In genomic region chr20:62381842-62382241, GRCh38 we compare ENCODE assay signal across 15 cellular contexts. TPM values are rescaled to one million over a fixed set of nuclear protein-coding genes. Genes with fewer than 3 reads are reported as not detected.
DNase-seq lines count a peak whose midpoint lies in the region; ATAC-seq and TF ChIP-seq lines count a peak whose summit lies in the region.
"Had no signal": no experiment of that assay in that cellular context is flagged by ENCODE, and none has a peak within 500 bp of the region (broad histone marks: within the 10 kb centered on the region; RNA-seq: fewer than 3 reads in every experiment).

No MANE protein-coding gene starts in this region.

- POLR2A ChIA-PET in activated CD8-positive, alpha-beta T cell treated with anti-CD3 and anti-CD28 coated beads, Interleukin-2, amount 10 ng/mL, durations not matched to agents 7 days and 5 days (lab: Charles Lee), result no interaction called here

- ATAC-seq in activated CD8-positive, alpha-beta T cell treated with anti-CD3 and anti-CD28 coated beads, Interleukin-2, amount 10 ng/mL, durations not matched to agents 7 days and 5 days, result no peak
- ATAC-seq in lower lobe of right lung (no peak), omental fat pad (ENCODE audit: low FRiP score) (no peak), GM21360 (IDR thresholded peaks at IDR 0.05; ENCODE audit: unreplicated experiment) (no peak), HG03135 (IDR thresholded peaks at IDR 0.05; ENCODE audit: unreplicated experiment) (no peak)
- ATAC-seq: activated T-cell treated with anti-CD3 and anti-CD28 coated beads, Interleukin-2, amount 50 U/mL, for 4 hours had no signal

- H3K9me3 Mint-ChIP-seq in activated naive CD4-positive, alpha-beta T cell treated with anti-CD3 and anti-CD28 coated beads for 36 hours, result peaks cover 3% of the 10 kb centered on the region
- H3K9me3 Mint-ChIP-seq in activated CD8-positive, alpha-beta T cell treated with anti-CD3 and anti-CD28 coated beads, Interleukin-2, amount 10 ng/mL, durations not matched to agents 7 days and 5 days (ENCODE audit: insufficient read depth), result no peaks in the 10 kb centered on the region

- intact Hi-C loops in activated naive CD4-positive, alpha-beta T cell treated with anti-CD3 and anti-CD28 coated beads for 36 hours (cut with micrococcal nuclease), result loop anchor here (1.0 to 10.0 kb wide), 2 partner anchors 80 to 357 kb away; partner anchors contain the start of gene ADRM1
- intact Hi-C loops in lower lobe of right lung (cut with DNase I), result loop anchor here (10.0 kb wide), 1 partner anchor 77 kb away; the partner anchor contains the start of gene ADRM1

- CTCF ChIA-PET in activated naive CD4-positive, alpha-beta T cell treated with anti-CD3 and anti-CD28 coated beads for 36 hours (lab: Charles Lee), result interaction anchor here (0.9 to 2.3 kb wide), 6 partner anchors 10 to 370 kb away, joined by 3 to 15 read pairs (median 4); partner anchors contain the start of gene ADRM1
- CTCF ChIA-PET in activated CD8-positive, alpha-beta T cell treated with anti-CD3 and anti-CD28 coated beads, Interleukin-2, amount 10 ng/mL, durations not matched to agents 7 days and 5 days (lab: Charles Lee), result interaction anchor here (0.9 to 2.3 kb wide), 4 partner anchors 80 to 414 kb away, joined by 3 to 31 read pairs (median 4); partner anchors contain the start of genes ADRM1 and MRGBP

- TF ChIP-seq CTCF in lower lobe of right lung (IDR thresholded peaks at IDR 0.05) (no peak), omental fat pad (IDR thresholded peaks at IDR 0.05) (no peak)

- H3K4me3 ChIP-seq in lower lobe of right lung, result no peak overlapping the region
- no peak overlapping the region for H3K4me3 ChIP-seq in subcutaneous abdominal adipose tissue (ENCODE audit: low read depth in 1 of 5, low read length in 5 of 5)

- H3K27me3 Mint-ChIP-seq in activated naive CD4-positive, alpha-beta T cell treated with anti-CD3 and anti-CD28 coated beads for 36 hours (ENCODE audit: low read depth), result no peaks in the 10 kb centered on the region
- H3K27me3 Mint-ChIP-seq in activated CD8-positive, alpha-beta T cell treated with anti-CD3 and anti-CD28 coated beads, Interleukin-2, amount 10 ng/mL, durations not matched to agents 7 days and 5 days (ENCODE audit: low read depth), result no peaks in the 10 kb centered on the region

- H3K9ac ChIP-seq in subcutaneous abdominal adipose tissue (ENCODE audit: low read length in 5 of 5), result peak overlapping the region in 1 of 5 donors; percentile 17

- H3K4me1 ChIP-seq in lower lobe of right lung, result peaks cover 46% of the 10 kb centered on the region
- H3K4me1 ChIP-seq in subcutaneous abdominal adipose tissue (ENCODE audit: control insufficient read depth in 5 of 5, insufficient read depth in 5 of 5, low read length in 5 of 5), result peaks cover 2 to 53% (median 45%) of the 10 kb centered on the region in 5 donors

- DNase-seq in activated naive CD4-positive, alpha-beta T cell treated with anti-CD3 and anti-CD28 coated beads for 36 hours, result no peak
- DNase-seq in activated naive CD4-positive, alpha-beta T cell treated with anti-CD3 and anti-CD28 coated beads, Interleukin-2, amount 50 U/mL, for 16 hours, result no peak
- no peak for DNase-seq in activated CD8-positive, alpha-beta T cell treated with anti-CD3 and anti-CD28 coated beads, Interleukin-2, amount 10 ng/mL, durations not matched to agents 7 days and 5 days
- DNase-seq in lower lobe of right lung (no peak), omental fat pad (ENCODE audit: low spot score) (no peak)
- DNase-seq: activated CD4-positive, CD25-positive, alpha-beta regulatory T cell; activated T-cell treated with anti-CD3 and anti-CD28 coated beads, Interleukin-2, amount 50 U/mL, for 4 hours; foreskin melanocyte; NCI-H1048; NCI-H2227 treated with DMSO at 0.1 percent for 48 hours; stimulated activated naive CD8-positive, alpha-beta T cell treated with anti-CD3 and anti-CD28 coated beads, Interleukin-15, Interleukin-2, amounts not matched to agents 100 U/mL and 50 U/mL, for 24 hours had no signal

- H3K27ac Mint-ChIP-seq in activated naive CD4-positive, alpha-beta T cell treated with anti-CD3 and anti-CD28 coated beads for 36 hours, result peak overlapping the region; percentile 1
- peak overlapping the region; percentile 45 for H3K27ac Mint-ChIP-seq in activated CD8-positive, alpha-beta T cell treated with anti-CD3 and anti-CD28 coated beads, Interleukin-2, amount 10 ng/mL, durations not matched to agents 7 days and 5 days

- H3K4me1 Mint-ChIP-seq in activated naive CD4-positive, alpha-beta T cell treated with anti-CD3 and anti-CD28 coated beads for 36 hours (ENCODE audit: low read depth), result peaks cover 33% of the 10 kb centered on the region
- H3K4me1 Mint-ChIP-seq in activated CD8-positive, alpha-beta T cell treated with anti-CD3 and anti-CD28 coated beads, Interleukin-2, amount 10 ng/mL, durations not matched to agents 7 days and 5 days (ENCODE audit: low read depth), result peaks cover 27% of the 10 kb centered on the region

- peak overlapping the region; percentile 69 for H3K27ac ChIP-seq in lower lobe of right lung
- peak overlapping the region; percentile 86 for H3K27ac ChIP-seq in subcutaneous abdominal adipose tissue (ENCODE audit: low read depth, low read length)

- H3K36me3 ChIP-seq in lower lobe of right lung (no peaks in the 10 kb centered on the region), subcutaneous abdominal adipose tissue (ENCODE audit: control insufficient read depth in 5 of 5, insufficient read depth in 5 of 5, low read length in 5 of 5) (peaks cover 0 to 5% (median 4%) of the 10 kb centered on the region in 5 donors)

- H3K36me3 Mint-ChIP-seq in activated naive CD4-positive, alpha-beta T cell treated with anti-CD3 and anti-CD28 coated beads for 36 hours (ENCODE audit: low read depth), result peaks cover 16% of the 10 kb centered on the region
- peaks cover 21% of the 10 kb centered on the region for H3K36me3 Mint-ChIP-seq in activated CD8-positive, alpha-beta T cell treated with anti-CD3 and anti-CD28 coated beads, Interleukin-2, amount 10 ng/mL, durations not matched to agents 7 days and 5 days (ENCODE audit: low read depth)

- H3K9me3 ChIP-seq in lower lobe of right lung, result no peaks in the 10 kb centered on the region
- H3K9me3 ChIP-seq in subcutaneous abdominal adipose tissue (ENCODE audit: control insufficient read depth in 5 of 5, low read length in 5 of 5), result no peaks in the 10 kb centered on the region

- no peak overlapping the region for H3K4me3 Mint-ChIP-seq in activated naive CD4-positive, alpha-beta T cell treated with anti-CD3 and anti-CD28 coated beads for 36 hours
- H3K4me3 Mint-ChIP-seq in activated CD8-positive, alpha-beta T cell treated with anti-CD3 and anti-CD28 coated beads, Interleukin-2, amount 10 ng/mL, durations not matched to agents 7 days and 5 days, result no peak overlapping the region
- H3K4me3 Mint-ChIP-seq: activated T-cell treated with anti-CD3 and anti-CD28 coated beads, Interleukin-2, amount 50 U/mL, for 4 hours had no signal

- no peaks in the 10 kb centered on the region for H3K27me3 ChIP-seq in lower lobe of right lung (ENCODE audit: low read depth)
- no peaks in the 10 kb centered on the region for H3K27me3 ChIP-seq in subcutaneous abdominal adipose tissue (ENCODE audit: control insufficient read depth in 5 of 5, insufficient read depth in 4 of 5, low read length in 5 of 5)

RNA-seq across cellular contexts. Expression of gene RPS21, which starts 5.1 kb away (rescaled TPM):
- total RNA-seq in activated naive CD4-positive, alpha-beta T cell treated with anti-CD3 and anti-CD28 coated beads for 36 hours, result 1,000 to 10,000 TPM; 2,995 to 3,072 TPM
- 1,000 to 10,000 TPM; 1,875 to 1,999 TPM for total RNA-seq in activated CD8-positive, alpha-beta T cell treated with anti-CD3 and anti-CD28 coated beads, Interleukin-2, amount 10 ng/mL, durations not matched to agents 7 days and 5 days
- total RNA-seq in lower lobe of right lung (1,104 TPM), omental fat pad (1,000 to 10,000 TPM; 1,582 to 2,182 (median 2,056) TPM)

RNA-seq across cellular contexts. Expression of gene LAMA5, which starts 14.7 kb away (rescaled TPM):
- 1 to 10 TPM in 1 of 2 experiments, under 1 TPM in 1; 0.81 to 1.5 TPM for total RNA-seq in activated naive CD4-positive, alpha-beta T cell treated with anti-CD3 and anti-CD28 coated beads for 36 hours
- under 1 TPM; 0.40 to 0.63 TPM for total RNA-seq in activated CD8-positive, alpha-beta T cell treated with anti-CD3 and anti-CD28 coated beads, Interleukin-2, amount 10 ng/mL, durations not matched to agents 7 days and 5 days
- total RNA-seq in lower lobe of right lung (282 TPM), omental fat pad (100 to 1,000 TPM in 1 of 4 donors, 10 to 100 TPM in 3; 45.5 to 115 (median 62.5) TPM)

RNA-seq across cellular contexts. Expression of gene CABLES2, which starts 25.2 kb away (rescaled TPM):
- 1 to 10 TPM; 3.6 to 5.1 TPM for total RNA-seq in activated naive CD4-positive, alpha-beta T cell treated with anti-CD3 and anti-CD28 coated beads for 36 hours
- total RNA-seq in activated CD8-positive, alpha-beta T cell treated with anti-CD3 and anti-CD28 coated beads, Interleukin-2, amount 10 ng/mL, durations not matched to agents 7 days and 5 days, result 10 to 100 TPM; 17.0 to 17.5 TPM
- total RNA-seq in lower lobe of right lung (4.5 TPM), omental fat pad (1 to 10 TPM; 1.5 to 2.8 (median 2.5) TPM)

RNA-seq across cellular contexts. Expression of gene RBBP8NL, which starts 45.5 kb away (rescaled TPM):
- total RNA-seq in activated naive CD4-positive, alpha-beta T cell treated with anti-CD3 and anti-CD28 coated beads for 36 hours, result not detected
- not detected for total RNA-seq in activated CD8-positive, alpha-beta T cell treated with anti-CD3 and anti-CD28 coated beads, Interleukin-2, amount 10 ng/mL, durations not matched to agents 7 days and 5 days
- total RNA-seq in lower lobe of right lung, result 2.0 TPM
- total RNA-seq in omental fat pad, result not detected
- total RNA-seq: activated T-cell treated with anti-CD3 and anti-CD28 coated beads, Interleukin-2, amount 50 U/mL, for 4 hours; renal cortical epithelial cell had no signal

Comparison
In these comparisons a context has a peak if more than half of its experiments do, and no peak if none do; other contexts are left out.
1. RNA of gene LAMA5, which starts 14.7 kb away (total RNA-seq): 282 TPM in lower lobe of right lung (single experiment) and 45.5 to 115 TPM in omental fat pad; 0.81 to 1.5 TPM in activated naive CD4-positive, alpha-beta T cell treated with anti-CD3 and anti-CD28 coated beads for 36 hours and 0.40 to 0.63 TPM in activated CD8-positive, alpha-beta T cell treated with anti-CD3 and anti-CD28 coated beads, Interleukin-2, amount 10 ng/mL, durations not matched to agents 7 days and 5 days; every median in the first group is over 10 times any median in the second.